ENCODE assay signal across 13 cellular contexts in genomic region chr14:99234366-99234765, GRCh38. TPM values are rescaled to one million over a fixed set of nuclear protein-coding genes. Genes with fewer than 3 reads are reported as not detected.
A peak's percentile ranks its signal among the peaks of the same experiment; 100 is the strongest.
DNase-seq lines count a peak whose midpoint lies in the region; ATAC-seq and TF ChIP-seq lines count a peak whose summit lies in the region.
"Had no signal": no experiment of that assay in that cellular context is flagged by ENCODE, and none has a peak within 500 bp of the region (broad histone marks: within the 10 kb centered on the region; RNA-seq: fewer than 3 reads in every experiment).

No MANE protein-coding gene starts in this region.

- peak overlapping the region; percentile 91 for H3K27ac Mint-ChIP-seq in activated CD8-positive, alpha-beta memory T cell treated with anti-CD3 and anti-CD28 coated beads, Interleukin-2, amount 10 ng/mL, durations not matched to agents 7 days and 5 days
- H3K27ac Mint-ChIP-seq in activated CD4-positive, alpha-beta memory T cell treated with anti-CD3 and anti-CD28 coated beads, Interleukin-2, amount 10 ng/mL, durations not matched to agents 7 days and 5 days, result peak overlapping the region; percentile 99
- H3K27ac Mint-ChIP-seq: dendritic cell treated with granulocyte-macrophage colony-stimulating factor and Interleukin-4, amounts not matched to agents 40 ng/mL and 50 ng/mL, for 4 days had no signal

- H3K36me3 ChIP-seq in hepatocyte (replicated peaks; ENCODE audit: insufficient read depth, low read depth) (no peaks in the 10 kb centered on the region), spleen (no peaks in the 10 kb centered on the region)

- H3K4me1 Mint-ChIP-seq in activated CD8-positive, alpha-beta memory T cell treated with anti-CD3 and anti-CD28 coated beads, Interleukin-2, amount 10 ng/mL, durations not matched to agents 7 days and 5 days, result peaks cover 90% of the 10 kb centered on the region
- peaks cover 94% of the 10 kb centered on the region for H3K4me1 Mint-ChIP-seq in activated CD4-positive, alpha-beta memory T cell treated with anti-CD3 and anti-CD28 coated beads, Interleukin-2, amount 10 ng/mL, durations not matched to agents 7 days and 5 days

- CTCF ChIA-PET in activated CD8-positive, alpha-beta memory T cell treated with anti-CD3 and anti-CD28 coated beads, Interleukin-2, amount 10 ng/mL, durations not matched to agents 7 days and 5 days (lab: Charles Lee), result interaction anchor here (1.0 to 20.0 kb wide), 7 partner anchors 9 to 52 kb away, joined by 3 to 395 read pairs (median 7); partner anchors contain the start of gene BCL11B
- CTCF ChIA-PET in activated CD4-positive, alpha-beta memory T cell treated with anti-CD3 and anti-CD28 coated beads, Interleukin-2, amount 10 ng/mL, durations not matched to agents 7 days and 5 days (lab: Charles Lee), result interaction anchor here (0.8 to 16.6 kb wide), 6 partner anchors 8 to 46 kb away, joined by 3 to 214 read pairs (median 6); partner anchors contain the start of gene BCL11B

- H3K4me1 ChIP-seq in hepatocyte (ENCODE audit: insufficient read depth) (peaks cover 43% of the 10 kb centered on the region), spleen (peaks cover 0 to 98% (median 29%) of the 10 kb centered on the region in 6 donors)

- H3K9me2 ChIP-seq in hepatocyte (replicated peaks; ENCODE audit: insufficient read depth), result no peaks in the 10 kb centered on the region

- no peaks in the 10 kb centered on the region for H3K9me3 ChIP-seq in hepatocyte (ENCODE audit: low read depth)
- peaks cover 0 to 37% (median 17%) of the 10 kb centered on the region in 8 donors for H3K9me3 ChIP-seq in spleen

- H4K20me1 ChIP-seq in hepatocyte (ENCODE audit: insufficient read depth, poor library complexity, severe bottlenecking), result no peaks in the 10 kb centered on the region

- POLR2A ChIA-PET in activated CD4-positive, alpha-beta memory T cell treated with anti-CD3 and anti-CD28 coated beads, Interleukin-2, amount 10 ng/mL, durations not matched to agents 7 days and 5 days (lab: Charles Lee), result interaction anchor here (1.8 to 41.9 kb wide), 5 partner anchors 5 to 43 kb away, joined by 5 to 1689 read pairs (median 573); partner anchors contain the start of gene BCL11B

- intact Hi-C loops in spleen (cut with DNase I; ENCODE audit: low total_unique reads), result no loop called here

- H3K9me3 Mint-ChIP-seq in activated CD8-positive, alpha-beta memory T cell treated with anti-CD3 and anti-CD28 coated beads, Interleukin-2, amount 10 ng/mL, durations not matched to agents 7 days and 5 days (ENCODE audit: low read depth), result no peaks in the 10 kb centered on the region
- H3K9me3 Mint-ChIP-seq in activated CD4-positive, alpha-beta memory T cell treated with anti-CD3 and anti-CD28 coated beads, Interleukin-2, amount 10 ng/mL, durations not matched to agents 7 days and 5 days, result no peaks in the 10 kb centered on the region

- H3K79me2 ChIP-seq in hepatocyte, result peaks cover 8% of the 10 kb centered on the region

- H3K4me3 Mint-ChIP-seq in activated CD8-positive, alpha-beta memory T cell treated with anti-CD3 and anti-CD28 coated beads, Interleukin-2, amount 10 ng/mL, durations not matched to agents 7 days and 5 days, result peak overlapping the region; percentile 73
- H3K4me3 Mint-ChIP-seq in activated CD4-positive, alpha-beta memory T cell treated with anti-CD3 and anti-CD28 coated beads, Interleukin-2, amount 10 ng/mL, durations not matched to agents 7 days and 5 days, result peak overlapping the region; percentile 76
- H3K4me3 Mint-ChIP-seq: dendritic cell treated with granulocyte-macrophage colony-stimulating factor and Interleukin-4, amounts not matched to agents 40 ng/mL and 50 ng/mL, for 4 days had no signal

- TF ChIP-seq CTCF in hepatocyte (IDR thresholded peaks at IDR 0.05; ENCODE audit: poor library complexity) (no peak), spleen (IDR thresholded peaks at IDR 0.05 in 8 of 11, conservative IDR thresholded peaks at IDR 0.05 in 3 of 11) (no peak)

- WGBS in hepatocyte (ENCODE audit: low lambda C conversion rate, missing lambda C conversion rate), result 64% methylated on average over 10 of the region's 10 CpGs
- 47 to 56% (median 55%) methylated on average over 8 to 10 of the region's 10 CpGs for WGBS in spleen, 5 donors

- no peak for TF ChIP-seq POLR2A in spleen (IDR thresholded peaks at IDR 0.05)

- DNase-seq in activated CD8-positive, alpha-beta memory T cell treated with anti-CD3 and anti-CD28 coated beads, Interleukin-2, amount 10 ng/mL, durations not matched to agents 7 days and 5 days, result no peak
- no peak for DNase-seq in activated CD8-positive, alpha-beta memory T cell treated with anti-CD3 and anti-CD28 coated beads, Interleukin-2, amount 50 U/mL, for 48 hours
- DNase-seq in activated CD4-positive, alpha-beta memory T cell treated with anti-CD3 and anti-CD28 coated beads, Interleukin-2, amount 10 ng/mL, durations not matched to agents 7 days and 5 days, result no peak
- DNase-seq in hepatocyte (ENCODE audit: low spot score) (no peak), spleen (peak; percentile 39), dermis blood vessel endothelial cell (no peak), T-helper 9 cell (no peak)
- DNase-seq: DMS 273 treated with DMSO at 0.1 percent for 48 hours, NCI-H1694, NCI-H524 had no signal

- H3K27me3 ChIP-seq in hepatocyte (no peaks in the 10 kb centered on the region), spleen (replicated peaks in 1 of 7) (peaks cover 0 to 90% (median 15%) of the 10 kb centered on the region in 7 donors)

- no peaks in the 10 kb centered on the region for H3K27me3 Mint-ChIP-seq in activated CD8-positive, alpha-beta memory T cell treated with anti-CD3 and anti-CD28 coated beads, Interleukin-2, amount 10 ng/mL, durations not matched to agents 7 days and 5 days
- H3K27me3 Mint-ChIP-seq in activated CD4-positive, alpha-beta memory T cell treated with anti-CD3 and anti-CD28 coated beads, Interleukin-2, amount 10 ng/mL, durations not matched to agents 7 days and 5 days, result no peaks in the 10 kb centered on the region

- H3K4me3 ChIP-seq in hepatocyte (no peak overlapping the region), spleen (peak overlapping the region in 1 of 8 donors; percentile 14)

- H2AFZ ChIP-seq in hepatocyte, result no peak overlapping the region

- no peak for ATAC-seq in activated CD8-positive, alpha-beta memory T cell treated with anti-CD3 and anti-CD28 coated beads, Interleukin-2, amount 10 ng/mL, durations not matched to agents 7 days and 5 days
- ATAC-seq in GM21717 (IDR thresholded peaks at IDR 0.05; ENCODE audit: unreplicated experiment), result no peak

- H3K36me3 Mint-ChIP-seq in activated CD8-positive, alpha-beta memory T cell treated with anti-CD3 and anti-CD28 coated beads, Interleukin-2, amount 10 ng/mL, durations not matched to agents 7 days and 5 days, result peaks cover 23% of the 10 kb centered on the region
- peaks cover 71% of the 10 kb centered on the region for H3K36me3 Mint-ChIP-seq in activated CD4-positive, alpha-beta memory T cell treated with anti-CD3 and anti-CD28 coated beads, Interleukin-2, amount 10 ng/mL, durations not matched to agents 7 days and 5 days (ENCODE audit: low read depth)

- H3K4me2 ChIP-seq in hepatocyte, result peak overlapping the region; percentile 84

- peak overlapping the region; percentile 8 for H3K27ac ChIP-seq in hepatocyte
- H3K27ac ChIP-seq in spleen, result peak overlapping the region in 5 of 8 donors; percentile 26 to 86 (median 66)

RNA-seq across cellular contexts. Expression of gene BCL11B, which starts 37.6 kb away (rescaled TPM):
- 10 to 100 TPM; 53.0 to 66.2 TPM for total RNA-seq in activated CD8-positive, alpha-beta memory T cell treated with anti-CD3 and anti-CD28 coated beads, Interleukin-2, amount 10 ng/mL, durations not matched to agents 7 days and 5 days
- 10 to 100 TPM; 81.7 to 82.0 TPM for total RNA-seq in activated CD4-positive, alpha-beta memory T cell treated with anti-CD3 and anti-CD28 coated beads, Interleukin-2, amount 10 ng/mL, durations not matched to agents 7 days and 5 days
- 1.8 and 3.2 TPM in 2 replicates for total RNA-seq in hepatocyte
- 0.28 and 0.50 TPM in 2 replicates for polyA plus RNA-seq in hepatocyte
- 10 to 100 TPM in 6 of 7 donors, 1 to 10 TPM in 1; 7.9 to 21.1 (median 13.1) TPM for total RNA-seq in spleen
- 1 to 10 TPM in 2 of 3 donors, under 1 TPM in 1; 0.74 to 1.5 (median 1.4) TPM for polyA plus RNA-seq in spleen
- total RNA-seq in dermis blood vessel endothelial cell, result under 0.01 and 0.05 TPM in 2 replicates
- total RNA-seq: LHCN-M2 had no signal
